ENCODE assay signal across 15 cellular contexts in genomic region chr14:98198385-98198784, GRCh38.
DNase-seq lines count a peak whose midpoint lies in the region; ATAC-seq, FAIRE-seq and TF ChIP-seq lines count a peak whose summit lies in the region.
"Had no signal": no experiment of that assay in that cellular context is flagged by ENCODE, and none has a peak within 500 bp of the region (broad histone marks: within the 10 kb centered on the region; RNA-seq: fewer than 3 reads in every experiment).

No MANE protein-coding gene starts in this region.

- H3K27ac ChIP-seq in BLaER1, result no peak overlapping the region
- H3K27ac ChIP-seq in GM12878 (ENCODE audit: control insufficient read depth, insufficient read depth), result no peak overlapping the region; the same call in none of the 2 replicates
- no peak overlapping the region for H3K27ac ChIP-seq in coronary artery
- H3K27ac ChIP-seq: VCaP had no signal

- no TSS peak for BruUV-seq in GM12878 (replicated peaks; lab: Mats Ljungman, UMichigan)

- H3K27ac Mint-ChIP-seq in HFFc6, result no peak overlapping the region

- H2AFZ ChIP-seq in GM12878 (ENCODE audit: control insufficient read depth, low read depth, low read length), result no peak overlapping the region

- peak; percentile 35 to 80; a peak in 2 of 4 replicates for TF ChIP-seq EP300 in GM12878 (IDR thresholded peaks at IDR 0.05; ENCODE audit: borderline replicate concordance in 1 of 2, control insufficient read depth in 1 of 2, low read depth in 2 of 2, low read length in 2 of 2)

- POLR2A ChIA-PET in GM12878 (lab: Charles Lee), result interaction anchor here (1.0 to 3.9 kb wide), 10 partner anchors 9 to 58 kb away, joined by 3 to 39 read pairs (median 6); no protein-coding TSS in a partner anchor

- SMC1A ChIA-PET in GM12878 (lab: Charles Lee; ENCODE audit: uncharacterized antibody, unreplicated experiment), result interaction anchor here (0.7 to 25.6 kb wide), 16 partner anchors 9 to 150 kb away, joined by 3 to 461 read pairs (median 12); no protein-coding TSS in a partner anchor

- peaks cover 15% of the 10 kb centered on the region for H3K4me1 ChIP-seq in BLaER1
- no peaks in the 10 kb centered on the region; the same call in 1 of the 2 replicates for H3K4me1 ChIP-seq in GM12878 (ENCODE audit: control insufficient read depth, insufficient read depth, low read length)

- H3K4me3 ChIP-seq in BLaER1 (no peak overlapping the region), GM12878 (no peak overlapping the region), coronary artery (no peak overlapping the region)
- H3K4me3 ChIP-seq: lung had no signal

- no peaks in the 10 kb centered on the region for H3K79me2 ChIP-seq in GM12878 (ENCODE audit: control insufficient read depth, insufficient read depth, low read length)

- H3K36me3 ChIP-seq in BLaER1 (no peaks in the 10 kb centered on the region), GM12878 (ENCODE audit: control insufficient read depth in 2 of 2, insufficient read depth in 2 of 2, low read length in 1 of 2) (no peaks in the 10 kb centered on the region)

- RAD21 ChIA-PET in GM12878 (lab: Charles Lee; ENCODE audit: unreplicated experiment), result interaction anchor here (1.2 to 22.4 kb wide), 16 partner anchors 8 to 295 kb away, joined by 3 to 407 read pairs (median 7); no protein-coding TSS in a partner anchor

- no peak for TF ChIP-seq RAD21 in GM12878 (IDR thresholded peaks at IDR 0.05; ENCODE audit: insufficient read depth, low read depth, low read length)

- in situ Hi-C loops in GM12878 (cut with MboI) (no loop called here), G401 (cut with HindIII; ENCODE audit: low sequenced_read_pairs) (no loop called here)

- H3K27me3 Mint-ChIP-seq in HFFc6 (ENCODE audit: insufficient read depth), result no peaks in the 10 kb centered on the region

- intact Hi-C loops in GM12878 (cut with micrococcal nuclease; ENCODE audit: unreplicated experiment), result loop anchor here (1.0 to 10.0 kb wide), 3 partner anchors 26 to 1066 kb away; no protein-coding TSS in a partner anchor

- H3K9ac ChIP-seq in BLaER1 (no peak overlapping the region), GM12878 (ENCODE audit: control insufficient read depth, insufficient read depth, low read length) (no peak overlapping the region)

- H3K27me3 ChIP-seq in BLaER1 (no peaks in the 10 kb centered on the region), GM12878 (replicated peaks in 1 of 2; ENCODE audit: control insufficient read depth in 2 of 2, insufficient read depth in 2 of 2, low read length in 1 of 2) (no peaks in the 10 kb centered on the region)

- peaks cover 7% of the 10 kb centered on the region; the same call in 1 of the 2 replicates for H3K36me3 Mint-ChIP-seq in HFFc6 (ENCODE audit: low read depth)

- H3K9me3 Mint-ChIP-seq in HFFc6, result peaks cover 40% of the 10 kb centered on the region

- WGBS in GM12878 (ENCODE audit: insufficient coverage, insufficient replicate concordance, low lambda C conversion rate, missing lambda C conversion rate), result 3% methylated on average over 10 of the region's 10 CpGs

- ATAC-seq in GM19025 (IDR thresholded peaks at IDR 0.05; ENCODE audit: low read depth, unreplicated experiment), result peak; percentile 71
- ATAC-seq in GM12878, result peak; percentile 86
- ATAC-seq: sciatic nerve had no signal

- TF ChIP-seq CTCF in GM12878 (IDR thresholded peaks at IDR 0.05 in 2 of 3, conservative IDR thresholded peaks at IDR 0.05 in 1 of 3; ENCODE audit: control insufficient read depth in 2 of 3, extremely low read depth in 1 of 3, insufficient read depth in 1 of 3, low read depth in 3 of 3, low read length in 3 of 3) (no peak), HFFc6 (IDR thresholded peaks at IDR 0.05) (no peak), coronary artery (IDR thresholded peaks at IDR 0.05) (no peak)

- H3K4me1 Mint-ChIP-seq in HFFc6 (ENCODE audit: low read depth), result no peaks in the 10 kb centered on the region

- CTCF ChIA-PET in GM12878 (lab: Yijun Ruan, JAX), result interaction anchor here (1.4 to 18.6 kb wide), 5 partner anchors 16 to 59 kb away, joined by 3 to 158 read pairs (median 10); no protein-coding TSS in a partner anchor

- DNase-seq in T-helper 22 cell (ENCODE audit: low read depth) (peak; percentile 25), GM12878 (ENCODE audit: low read depth, low spot score) (no peak), G401 (ENCODE audit: low spot score) (no peak), HFFc6 (no peak), coronary artery (ENCODE audit: low spot score) (no peak), NCI-H345 (lab: John Stamatoyannopoulos, UW) (no peak)
- DNase-seq: AML-193, caudate nucleus, foreskin fibroblast, NCI-H774 had no signal

- no peak for FAIRE-seq in GM12878 (lab: Jason Lieb, UNC)

- peak overlapping the region; percentile 61 for H3K4me2 ChIP-seq in BLaER1
- H3K4me2 ChIP-seq in GM12878 (ENCODE audit: control insufficient read depth, insufficient read depth), result no peak overlapping the region

- H3K9me3 ChIP-seq in BLaER1 (no peaks in the 10 kb centered on the region), GM12878 (replicated peaks; ENCODE audit: control insufficient read depth, insufficient read depth, low read length) (no peaks in the 10 kb centered on the region)

- H4K20me1 ChIP-seq in BLaER1, result no peaks in the 10 kb centered on the region
- no peaks in the 10 kb centered on the region for H4K20me1 ChIP-seq in GM12878 (ENCODE audit: control insufficient read depth, insufficient read depth)

- TF ChIP-seq POLR2A in GM12878 (IDR thresholded peaks at IDR 0.05; ENCODE audit: low read depth, low read length), result no peak

- H3K4me3 Mint-ChIP-seq in HFFc6, result no peak overlapping the region

TF ChIP-seq in GM12878, 131 proteins besides CTCF, POLR2A, EP300 and RAD21 (continues in another document):
- TF ChIP-seq RCOR1 (conservative IDR thresholded peaks at IDR 0.05; ENCODE audit: low read depth, low read length) (no peak), NR2F1 (conservative IDR thresholded peaks at IDR 0.05) (peak; percentile 73), NFIC (IDR thresholded peaks at IDR 0.05; ENCODE audit: low read depth, low read length) (peak; percentile 90), SKIL (IDR thresholded peaks at IDR 0.05; ENCODE audit: low read depth, poor library complexity, severe bottlenecking) (peak; percentile 64), RUNX3 (IDR thresholded peaks at IDR 0.05; ENCODE audit: low read length) (peak; percentile 97), PRDM15 (CRISPR knock-in tag; IDR thresholded peaks at IDR 0.05) (no peak), PAX8 (IDR thresholded peaks at IDR 0.05) (no peak), SPI1 (IDR thresholded peaks at IDR 0.05; ENCODE audit: borderline replicate concordance, insufficient read depth, low read depth, low read length) (peak; percentile 22; the same call in 1 of the 2 replicates)
